In genomic region chr19:8518536-8518935, GRCh38 we compare ENCODE assay signal across 18 cellular contexts. TPM values are rescaled to one million over a fixed set of nuclear protein-coding genes. Genes with fewer than 3 reads are reported as not detected.
A peak's percentile ranks its signal among the peaks of the same experiment; 100 is the strongest.
DNase-seq lines count a peak whose midpoint lies in the region; ATAC-seq and TF ChIP-seq lines count a peak whose summit lies in the region.
"Had no signal": no experiment of that assay in that cellular context is flagged by ENCODE, and none has a peak within 500 bp of the region (broad histone marks: within the 10 kb centered on the region; RNA-seq: fewer than 3 reads in every experiment).

No MANE protein-coding gene starts in this region.

- H3K9me2 ChIP-seq in MM.1S (replicated peaks; ENCODE audit: insufficient read depth, low read length) = no peaks in the 10 kb centered on the region

- no peak for TF ChIP-seq CTCF in transverse colon (IDR thresholded peaks at IDR 0.05)
- TF ChIP-seq CTCF in MM.1S (IDR thresholded peaks at IDR 0.05; ENCODE audit: low read length) = no peak

- H3K4me1 Mint-ChIP-seq in activated naive CD8-positive, alpha-beta T cell (ENCODE audit: low read depth) = peaks cover 50% of the 10 kb centered on the region
- peaks cover 44% of the 10 kb centered on the region for H3K4me1 Mint-ChIP-seq in activated naive CD8-positive, alpha-beta T cell treated with anti-CD3 and anti-CD28 coated beads, Interleukin-2, amount 50 U/mL, for 24 hours
- H3K4me1 Mint-ChIP-seq in central memory CD8-positive, alpha-beta T cell = peaks cover 48% of the 10 kb centered on the region

- in situ Hi-C loops in transverse colon (cut with MboI; ENCODE audit: low pct_ligation_motif_present in 1 of 4, low pct_unique_long_range_greater_than_20kb in 1 of 4, low sequenced_read_pairs in 3 of 4) (loop anchor here in 1 of 4 donors (25.0 kb wide), 1 partner anchor 106 kb away; the partner anchor contains the start of gene MARCHF2), ACHN (cut with HindIII; ENCODE audit: low pct_ligation_motif_present, low pct_unique_long_range_greater_than_20kb, low sequenced_read_pairs) (no loop called here)

- no peaks in the 10 kb centered on the region for H3K79me2 ChIP-seq in MM.1S (ENCODE audit: low read length)
- H3K79me2 ChIP-seq: parathyroid adenoma had no signal

- no peaks in the 10 kb centered on the region for H3K27me3 Mint-ChIP-seq in activated naive CD8-positive, alpha-beta T cell
- no peaks in the 10 kb centered on the region for H3K27me3 Mint-ChIP-seq in activated naive CD8-positive, alpha-beta T cell treated with anti-CD3 and anti-CD28 coated beads, Interleukin-2, amount 50 U/mL, for 24 hours
- H3K27me3 Mint-ChIP-seq in central memory CD8-positive, alpha-beta T cell = no peaks in the 10 kb centered on the region

- TF ChIP-seq POLR2A in transverse colon (IDR thresholded peaks at IDR 0.05) = no peak

- H3F3A ChIP-seq in MM.1S (ENCODE audit: insufficient read depth, low read length) = no peaks in the 10 kb centered on the region

- no peaks in the 10 kb centered on the region for H3K9me3 ChIP-seq in KOPT-K1 (ENCODE audit: insufficient read depth, low read length, poor library complexity, severe bottlenecking)
- H3K9me3 ChIP-seq in transverse colon = no peaks in the 10 kb centered on the region
- H3K9me3 ChIP-seq in MM.1S (replicated peaks; ENCODE audit: insufficient read depth, low read length) = no peaks in the 10 kb centered on the region
- H3K9me3 ChIP-seq: gastrocnemius medialis, MG63 had no signal

- H4K20me1 ChIP-seq in MM.1S (ENCODE audit: insufficient read depth, low read length) = no peaks in the 10 kb centered on the region

- intact Hi-C loops in transverse colon (cut with DNase I; ENCODE audit: low total_unique reads) = no loop called here

- WGBS in transverse colon (ENCODE audit: low coverage in 1 of 2), 2 donors = 88 to 100% methylated on average over 1 to 11 of the region's 11 CpGs

- TF ChIP-seq EP300 in transverse colon (IDR thresholded peaks at IDR 0.05; ENCODE audit: low read depth) = no peak

- no peaks in the 10 kb centered on the region for H3K36me3 Mint-ChIP-seq in activated naive CD8-positive, alpha-beta T cell
- peaks cover 2% of the 10 kb centered on the region for H3K36me3 Mint-ChIP-seq in activated naive CD8-positive, alpha-beta T cell treated with anti-CD3 and anti-CD28 coated beads, Interleukin-2, amount 50 U/mL, for 24 hours (ENCODE audit: low read depth)
- H3K36me3 Mint-ChIP-seq in central memory CD8-positive, alpha-beta T cell (ENCODE audit: insufficient read depth) = peaks cover 62% of the 10 kb centered on the region

- H3K4me2 ChIP-seq in MM.1S (ENCODE audit: low read depth, low read length) = no peak overlapping the region

- DNase-seq in activated naive CD8-positive, alpha-beta T cell treated with anti-CD3 and anti-CD28 coated beads, Interleukin-2, amount 50 U/mL, for 24 hours = no peak
- DNase-seq in central memory CD8-positive, alpha-beta T cell (ENCODE audit: low spot score in 2 of 2) = no peak
- DNase-seq in transverse colon = no peak
- DNase-seq in MM.1S = no peak
- DNase-seq in MV-4-11 (lab: John Stamatoyannopoulos, UW) = no peak
- DNase-seq in ACHN = no peak
- DNase-seq: dermis blood vessel endothelial cell; DMS153; erythroblast; gastrocnemius medialis; MG63; NCI-H187 treated with DMSO at 0.1 percent for 48 hours; stimulated activated CD4-positive, alpha-beta T cell treated with anti-CD3 and anti-CD28 coated beads, Interleukin-4, amount 100 ng/mL, for 1 hour had no signal

- H2AFZ ChIP-seq in MM.1S (ENCODE audit: low read length) = no peak overlapping the region

- H3K4me1 ChIP-seq in transverse colon = peaks cover under 1 to 9% (median 3%) of the 10 kb centered on the region in 4 donors
- no peaks in the 10 kb centered on the region for H3K4me1 ChIP-seq in MM.1S (ENCODE audit: low read length)
- H3K4me1 ChIP-seq: parathyroid adenoma had no signal

- no peaks in the 10 kb centered on the region for H3K9me3 Mint-ChIP-seq in activated naive CD8-positive, alpha-beta T cell (ENCODE audit: low read depth)
- H3K9me3 Mint-ChIP-seq in activated naive CD8-positive, alpha-beta T cell treated with anti-CD3 and anti-CD28 coated beads, Interleukin-2, amount 50 U/mL, for 24 hours = no peaks in the 10 kb centered on the region
- no peaks in the 10 kb centered on the region for H3K9me3 Mint-ChIP-seq in central memory CD8-positive, alpha-beta T cell

- no peaks in the 10 kb centered on the region for H3K27me3 ChIP-seq in transverse colon
- peaks cover 64% of the 10 kb centered on the region for H3K27me3 ChIP-seq in MM.1S (replicated peaks; ENCODE audit: insufficient read depth, low read length)
- H3K27me3 ChIP-seq: gastrocnemius medialis, MG63 had no signal

- H3K27ac ChIP-seq in KOPT-K1 (ENCODE audit: low read depth, low read length, poor library complexity, severe bottlenecking) = peak overlapping the region; percentile 61
- peak overlapping the region in 3 of 4 donors; percentile 27 to 61 (median 56) for H3K27ac ChIP-seq in transverse colon
- no peak overlapping the region for H3K27ac ChIP-seq in MM.1S (ENCODE audit: low read length)

- H3K27ac Mint-ChIP-seq in activated naive CD8-positive, alpha-beta T cell = peak overlapping the region; percentile 88
- no peak overlapping the region for H3K27ac Mint-ChIP-seq in activated naive CD8-positive, alpha-beta T cell treated with anti-CD3 and anti-CD28 coated beads, Interleukin-2, amount 50 U/mL, for 24 hours
- H3K27ac Mint-ChIP-seq in central memory CD8-positive, alpha-beta T cell (ENCODE audit: low read depth) = peak overlapping the region; percentile 79

- H3K36me3 ChIP-seq in KOPT-K1 (ENCODE audit: insufficient read depth, low read length) = no peaks in the 10 kb centered on the region
- H3K36me3 ChIP-seq in transverse colon = no peaks in the 10 kb centered on the region
- no peaks in the 10 kb centered on the region for H3K36me3 ChIP-seq in MM.1S (replicated peaks; ENCODE audit: insufficient read depth, low read length)
- H3K36me3 ChIP-seq: gastrocnemius medialis, MG63 had no signal

- ATAC-seq in activated naive CD8-positive, alpha-beta T cell treated with anti-CD3 and anti-CD28 coated beads, Interleukin-2, amount 50 U/mL, for 24 hours = no peak
- ATAC-seq in central memory CD8-positive, alpha-beta T cell (replicated peaks; ENCODE audit: extremely low read depth, poor library complexity, severe bottlenecking) = no peak
- ATAC-seq: activated CD4-positive, CD25-positive, alpha-beta regulatory T cell treated with anti-CD3 and anti-CD28 coated beads, Interleukin-2, amount 50 U/mL, for 24 hours; gastrocnemius medialis; HepG2 had no signal

- no peak overlapping the region for H3K9ac ChIP-seq in MM.1S (ENCODE audit: low read length)
- H3K9ac ChIP-seq: parathyroid adenoma had no signal

- peak overlapping the region; percentile 57 for H3K4me3 Mint-ChIP-seq in activated naive CD8-positive, alpha-beta T cell
- H3K4me3 Mint-ChIP-seq in activated naive CD8-positive, alpha-beta T cell treated with anti-CD3 and anti-CD28 coated beads, Interleukin-2, amount 50 U/mL, for 24 hours = no peak overlapping the region
- H3K4me3 Mint-ChIP-seq in central memory CD8-positive, alpha-beta T cell = peak overlapping the region; percentile 71

- H3K4me3 ChIP-seq in transverse colon = no peak overlapping the region
- no peak overlapping the region for H3K4me3 ChIP-seq in MM.1S (ENCODE audit: low read length)
- H3K4me3 ChIP-seq: gastrocnemius medialis, MG63 had no signal

RNA-seq across cellular contexts. Expression of gene ZNF414, which starts 4.6 kb away (rescaled TPM):
- total RNA-seq in transverse colon = 10 to 100 TPM in 3 of 4 donors, 1 to 10 TPM in 1; 7.8 to 13.8 (median 11.0) TPM

RNA-seq across cellular contexts. Expression of gene PRAM1, which starts 16.1 kb away (rescaled TPM):
- 1 to 10 TPM in 1 of 4 donors, under 1 TPM in 1, not detected in 2; 0.95 to 6.4 TPM for total RNA-seq in transverse colon
- total RNA-seq: dermis blood vessel endothelial cell, HepG2 had no signal

RNA-seq across cellular contexts. Expression of gene MYO1F, which starts 58.7 kb away (rescaled TPM):
- total RNA-seq in transverse colon = 10 to 100 TPM in 2 of 4 donors, 1 to 10 TPM in 2; 6.6 to 70.7 (median 10.9) TPM
